8 cellular contexts compared by ENCODE assay signal in the genomic region with DNA sequence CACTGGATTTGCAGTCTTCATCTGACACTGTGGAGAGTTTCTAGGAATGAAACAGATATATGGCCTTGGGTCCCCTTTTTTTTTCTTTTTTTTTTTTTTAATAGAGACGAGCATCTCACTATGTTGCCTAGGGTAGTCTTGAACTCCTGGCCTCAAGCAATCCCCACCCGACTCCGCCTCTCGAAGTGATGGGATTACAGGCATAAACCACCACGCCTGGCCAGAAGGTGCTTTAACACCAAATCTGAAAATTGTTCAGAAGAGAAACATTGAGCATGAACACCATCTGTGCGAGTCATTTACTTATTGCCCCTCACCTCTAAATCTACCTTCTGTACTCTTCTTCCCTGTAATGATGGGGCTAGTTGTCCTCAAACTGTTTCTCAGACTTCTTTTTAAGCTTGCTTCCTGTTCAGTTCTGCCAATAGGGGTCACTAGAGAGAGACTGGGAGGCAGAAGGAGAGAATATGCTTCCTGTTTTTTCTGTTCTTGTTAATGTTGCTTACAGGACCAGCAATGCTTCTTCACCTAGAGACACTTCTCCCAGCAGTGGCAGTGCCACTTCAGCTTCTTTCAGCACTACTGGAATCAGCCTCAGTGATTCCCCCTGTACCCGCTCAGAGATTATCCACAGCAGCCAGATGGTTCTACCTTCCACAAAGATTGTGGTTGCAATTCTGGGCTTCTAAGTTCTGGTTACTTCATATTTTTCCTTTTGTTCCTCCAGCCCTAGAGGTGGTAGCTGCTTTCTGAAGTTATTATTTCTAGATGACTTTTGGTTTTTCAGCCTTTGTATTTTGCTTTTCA.
DNase-seq lines count a peak whose midpoint lies in the region; ATAC-seq and TF ChIP-seq lines count a peak whose summit lies in the region.

No MANE protein-coding gene starts in this region.

- no peak for DNase-seq in activated CD4-positive, CD25-positive, alpha-beta regulatory T cell treated with anti-CD3 and anti-CD28 coated beads, Interleukin-2, amount 50 U/mL, for 72 hours
- peak; percentile 25 for DNase-seq in KG1 (lab: John Stamatoyannopoulos, UW)
- DNase-seq in fibroblast of gingiva (ENCODE audit: low read depth) = peak; percentile 57
- no peak for DNase-seq in T1000 (lab: John Stamatoyannopoulos, UW)

- H3K36me3 ChIP-seq in neutrophil = no peaks in the 10 kb centered on the region

- peak; percentile 72 for TF ChIP-seq CTCF in neutrophil (IDR thresholded peaks at IDR 0.05)

- H3K9me3 ChIP-seq in neutrophil = no peaks in the 10 kb centered on the region

- peaks cover 0 to 5% of the 10 kb centered on the region in 2 experiments for H3K4me1 ChIP-seq in neutrophil (ENCODE audit: control insufficient read depth in 1 of 2, insufficient read depth in 1 of 2, low read depth in 1 of 2, low read length in 1 of 2)

- peak overlapping the region; percentile 48 for H3K27ac ChIP-seq in neutrophil

- peak; percentile 33 to 41 for ATAC-seq in activated CD4-positive, CD25-positive, alpha-beta regulatory T cell treated with anti-CD3 and anti-CD28 coated beads, Interleukin-2, amount 50 U/mL, for 24 hours
- ATAC-seq in SK-N-SH treated with all-trans-retinoic acid at 6 μM for 48 hours (peak; percentile 79), HG02678 (IDR thresholded peaks at IDR 0.05; ENCODE audit: unreplicated experiment) (no peak)

- H3K27me3 ChIP-seq in neutrophil = no peaks in the 10 kb centered on the region

- no peak overlapping the region for H3K4me3 ChIP-seq in neutrophil (ENCODE audit: low read depth in 1 of 2, low read length in 1 of 2)

TF ChIP-seq in SK-N-SH treated with all-trans-retinoic acid at 6 μM for 48 hours, 23 proteins besides CTCF, POLR2A, EP300 and RAD21:
- no peak for TF ChIP-seq OSR1 (CRISPR knock-in tag; IDR thresholded peaks at IDR 0.05)
- TF ChIP-seq ARNTL (CRISPR knock-in tag; IDR thresholded peaks at IDR 0.05; ENCODE audit: borderline replicate concordance, low read depth) = no peak
- TF ChIP-seq CSDC2 (CRISPR knock-in tag; IDR thresholded peaks at IDR 0.05) = no peak
- TF ChIP-seq, protein P1, sequence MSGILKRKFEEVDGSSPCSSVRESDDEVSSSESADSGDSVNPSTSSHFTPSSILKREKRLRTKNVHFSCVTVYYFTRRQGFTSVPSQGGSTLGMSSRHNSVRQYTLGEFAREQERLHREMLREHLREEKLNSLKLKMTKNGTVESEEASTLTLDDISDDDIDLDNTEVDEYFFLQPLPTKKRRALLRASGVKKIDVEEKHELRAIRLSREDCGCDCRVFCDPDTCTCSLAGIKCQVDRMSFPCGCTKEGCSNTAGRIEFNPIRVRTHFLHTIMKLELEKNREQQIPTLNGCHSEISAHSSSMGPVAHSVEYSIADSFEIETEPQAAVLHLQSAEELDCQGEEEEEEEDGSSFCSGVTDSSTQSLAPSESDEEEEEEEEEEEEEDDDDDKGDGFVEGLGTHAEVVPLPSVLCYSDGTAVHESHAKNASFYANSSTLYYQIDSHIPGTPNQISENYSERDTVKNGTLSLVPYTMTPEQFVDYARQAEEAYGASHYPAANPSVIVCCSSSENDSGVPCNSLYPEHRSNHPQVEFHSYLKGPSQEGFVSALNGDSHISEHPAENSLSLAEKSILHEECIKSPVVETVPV (CRISPR knock-in tag; IDR thresholded peaks at IDR 0.05) = no peak
- TF ChIP-seq GLIS3 (CRISPR knock-in tag; IDR thresholded peaks at IDR 0.05) = no peak
- TF ChIP-seq RARB (CRISPR knock-in tag; IDR thresholded peaks at IDR 0.05) = no peak
- no peak for TF ChIP-seq BACH2 (CRISPR knock-in tag; IDR thresholded peaks at IDR 0.05; ENCODE audit: borderline replicate concordance)
- TF ChIP-seq, protein P2, sequence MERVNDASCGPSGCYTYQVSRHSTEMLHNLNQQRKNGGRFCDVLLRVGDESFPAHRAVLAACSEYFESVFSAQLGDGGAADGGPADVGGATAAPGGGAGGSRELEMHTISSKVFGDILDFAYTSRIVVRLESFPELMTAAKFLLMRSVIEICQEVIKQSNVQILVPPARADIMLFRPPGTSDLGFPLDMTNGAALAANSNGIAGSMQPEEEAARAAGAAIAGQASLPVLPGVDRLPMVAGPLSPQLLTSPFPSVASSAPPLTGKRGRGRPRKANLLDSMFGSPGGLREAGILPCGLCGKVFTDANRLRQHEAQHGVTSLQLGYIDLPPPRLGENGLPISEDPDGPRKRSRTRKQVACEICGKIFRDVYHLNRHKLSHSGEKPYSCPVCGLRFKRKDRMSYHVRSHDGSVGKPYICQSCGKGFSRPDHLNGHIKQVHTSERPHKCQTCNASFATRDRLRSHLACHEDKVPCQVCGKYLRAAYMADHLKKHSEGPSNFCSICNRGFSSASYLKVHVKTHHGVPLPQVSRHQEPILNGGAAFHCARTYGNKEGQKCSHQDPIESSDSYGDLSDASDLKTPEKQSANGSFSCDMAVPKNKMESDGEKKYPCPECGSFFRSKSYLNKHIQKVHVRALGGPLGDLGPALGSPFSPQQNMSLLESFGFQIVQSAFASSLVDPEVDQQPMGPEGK (CRISPR knock-in tag; IDR thresholded peaks at IDR 0.05; ENCODE audit: borderline replicate concordance) = no peak
- no peak for TF ChIP-seq ZC3H10 (CRISPR knock-in tag; IDR thresholded peaks at IDR 0.05)
- no peak for TF ChIP-seq ZFP30 (CRISPR knock-in tag; IDR thresholded peaks at IDR 0.05)
- no peak for TF ChIP-seq ZNF565 (CRISPR knock-in tag; conservative IDR thresholded peaks at IDR 0.05; ENCODE audit: low read depth)
- TF ChIP-seq, protein P3, sequence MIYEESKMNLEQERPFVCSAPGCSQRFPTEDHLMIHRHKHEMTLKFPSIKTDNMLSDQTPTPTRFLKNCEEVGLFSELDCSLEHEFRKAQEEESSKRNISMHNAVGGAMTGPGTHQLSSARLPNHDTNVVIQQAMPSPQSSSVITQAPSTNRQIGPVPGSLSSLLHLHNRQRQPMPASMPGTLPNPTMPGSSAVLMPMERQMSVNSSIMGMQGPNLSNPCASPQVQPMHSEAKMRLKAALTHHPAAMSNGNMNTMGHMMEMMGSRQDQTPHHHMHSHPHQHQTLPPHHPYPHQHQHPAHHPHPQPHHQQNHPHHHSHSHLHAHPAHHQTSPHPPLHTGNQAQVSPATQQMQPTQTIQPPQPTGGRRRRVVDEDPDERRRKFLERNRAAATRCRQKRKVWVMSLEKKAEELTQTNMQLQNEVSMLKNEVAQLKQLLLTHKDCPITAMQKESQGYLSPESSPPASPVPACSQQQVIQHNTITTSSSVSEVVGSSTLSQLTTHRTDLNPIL (CRISPR knock-in tag; IDR thresholded peaks at IDR 0.05; ENCODE audit: low read depth) = no peak
- TF ChIP-seq, protein P4, sequence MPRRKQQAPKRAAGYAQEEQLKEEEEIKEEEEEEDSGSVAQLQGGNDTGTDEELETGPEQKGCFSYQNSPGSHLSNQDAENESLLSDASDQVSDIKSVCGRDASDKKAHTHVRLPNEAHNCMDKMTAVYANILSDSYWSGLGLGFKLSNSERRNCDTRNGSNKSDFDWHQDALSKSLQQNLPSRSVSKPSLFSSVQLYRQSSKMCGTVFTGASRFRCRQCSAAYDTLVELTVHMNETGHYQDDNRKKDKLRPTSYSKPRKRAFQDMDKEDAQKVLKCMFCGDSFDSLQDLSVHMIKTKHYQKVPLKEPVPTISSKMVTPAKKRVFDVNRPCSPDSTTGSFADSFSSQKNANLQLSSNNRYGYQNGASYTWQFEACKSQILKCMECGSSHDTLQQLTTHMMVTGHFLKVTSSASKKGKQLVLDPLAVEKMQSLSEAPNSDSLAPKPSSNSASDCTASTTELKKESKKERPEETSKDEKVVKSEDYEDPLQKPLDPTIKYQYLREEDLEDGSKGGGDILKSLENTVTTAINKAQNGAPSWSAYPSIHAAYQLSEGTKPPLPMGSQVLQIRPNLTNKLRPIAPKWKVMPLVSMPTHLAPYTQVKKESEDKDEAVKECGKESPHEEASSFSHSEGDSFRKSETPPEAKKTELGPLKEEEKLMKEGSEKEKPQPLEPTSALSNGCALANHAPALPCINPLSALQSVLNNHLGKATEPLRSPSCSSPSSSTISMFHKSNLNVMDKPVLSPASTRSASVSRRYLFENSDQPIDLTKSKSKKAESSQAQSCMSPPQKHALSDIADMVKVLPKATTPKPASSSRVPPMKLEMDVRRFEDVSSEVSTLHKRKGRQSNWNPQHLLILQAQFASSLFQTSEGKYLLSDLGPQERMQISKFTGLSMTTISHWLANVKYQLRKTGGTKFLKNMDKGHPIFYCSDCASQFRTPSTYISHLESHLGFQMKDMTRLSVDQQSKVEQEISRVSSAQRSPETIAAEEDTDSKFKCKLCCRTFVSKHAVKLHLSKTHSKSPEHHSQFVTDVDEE (CRISPR knock-in tag; IDR thresholded peaks at IDR 0.05) = no peak
- no peak for TF ChIP-seq ESRRG (CRISPR knock-in tag; IDR thresholded peaks at IDR 0.05)
- no peak for TF ChIP-seq ISL1 (CRISPR knock-in tag; IDR thresholded peaks at IDR 0.05)
- TF ChIP-seq ZNF8 (CRISPR knock-in tag; IDR thresholded peaks at IDR 0.05) = no peak
- no peak for TF ChIP-seq ZNF70 (CRISPR knock-in tag; IDR thresholded peaks at IDR 0.05)
- TF ChIP-seq TCF4 (CRISPR knock-in tag; IDR thresholded peaks at IDR 0.05; ENCODE audit: borderline replicate concordance) = no peak

Comparison
In these comparisons a context has a peak if more than half of its experiments do, and no peak if none do; other contexts are left out.
1. DNase-seq: peak in KG1 (single experiment) and fibroblast of gingiva (single experiment); none in activated CD4-positive, CD25-positive, alpha-beta regulatory T cell treated with anti-CD3 and anti-CD28 coated beads, Interleukin-2, amount 50 U/mL, for 72 hours (single experiment) and T1000 (single experiment).